In the genomic region with DNA sequence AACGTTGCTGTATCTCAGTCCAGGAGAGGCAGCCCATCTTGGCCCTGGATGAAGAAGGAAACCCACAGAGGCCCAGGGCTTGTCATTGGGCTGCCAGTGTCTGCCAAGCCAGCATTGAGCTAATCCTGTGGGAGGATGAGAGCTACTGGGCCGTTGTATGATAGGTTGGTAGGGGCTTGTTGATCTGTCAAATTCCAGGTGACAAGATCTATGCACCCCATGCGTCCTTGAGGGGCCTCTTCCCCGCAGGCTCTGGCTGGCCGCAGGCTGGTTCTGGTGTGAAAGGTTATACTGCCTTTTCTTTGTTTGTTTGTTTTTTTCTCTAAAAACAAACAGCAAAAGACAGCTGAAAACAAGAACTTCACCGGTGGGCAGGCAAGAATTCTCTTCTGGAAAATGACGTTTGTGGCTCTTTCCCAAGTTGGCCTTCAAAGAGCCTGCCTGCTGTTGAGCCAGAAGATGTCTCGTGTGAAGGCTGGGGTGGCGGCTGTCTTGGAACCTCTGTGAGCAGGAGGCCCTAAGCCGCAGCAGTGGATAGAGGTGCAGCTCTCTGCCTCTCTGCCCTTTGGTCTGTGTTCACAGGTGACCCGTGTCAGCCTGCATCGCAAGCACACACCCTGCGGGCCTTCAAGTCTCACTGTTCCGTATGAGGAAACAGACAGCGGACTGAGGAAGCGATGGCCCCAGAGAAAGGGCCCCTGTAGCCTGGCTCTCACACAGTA, we compare ENCODE assay signal across 10 cellular contexts. TPM values are rescaled to one million over a fixed set of nuclear protein-coding genes. Genes with fewer than 3 reads are reported as not detected.
DNase-seq lines count a peak whose midpoint lies in the region; ATAC-seq and TF ChIP-seq lines count a peak whose summit lies in the region.
"Had no signal": no experiment of that assay in that cellular context is flagged by ENCODE, and none has a peak within 500 bp of the region (broad histone marks: within the 10 kb centered on the region; RNA-seq: fewer than 3 reads in every experiment).

No MANE protein-coding gene starts in this region.

- no peaks in the 10 kb centered on the region for H3K27me3 Mint-ChIP-seq in stimulated activated naive CD8-positive, alpha-beta T cell treated with anti-CD3 and anti-CD28 coated beads, Interleukin-15, Interleukin-2, amounts not matched to agents 100 ng/mL and 50 ng/mL, for 24 hours
- H3K27me3 Mint-ChIP-seq in nephron progenitor cell (ENCODE audit: low read depth, poor library complexity) = no peaks in the 10 kb centered on the region

- TF ChIP-seq CTCF in nephron progenitor cell (IDR thresholded peaks at IDR 0.05) = no peak

- no peak for ATAC-seq in stimulated activated naive CD8-positive, alpha-beta T cell treated with anti-CD3 and anti-CD28 coated beads, Interleukin-15, Interleukin-2, amounts not matched to agents 100 U/mL and 50 U/mL, for 24 hours
- ATAC-seq in aorta (ENCODE audit: low FRiP score) = no peak
- no peak for ATAC-seq in HG03097 (IDR thresholded peaks at IDR 0.05; ENCODE audit: low FRiP score, unreplicated experiment)
- no peak for ATAC-seq in GM21360 (IDR thresholded peaks at IDR 0.05; ENCODE audit: unreplicated experiment)

- H3K27me3 ChIP-seq in aorta (ENCODE audit: control insufficient read depth in 1 of 2, insufficient read depth in 2 of 2, low read length in 1 of 2) = no peaks in the 10 kb centered on the region

- WGBS in aorta, 2 donors = 57 to 61% methylated on average over 16 of the region's 16 CpGs

- H3K4me3 ChIP-seq in aorta (ENCODE audit: low read length in 2 of 2) = no peak overlapping the region

- no peaks in the 10 kb centered on the region for H3K9me3 Mint-ChIP-seq in stimulated activated naive CD8-positive, alpha-beta T cell treated with anti-CD3 and anti-CD28 coated beads, Interleukin-15, Interleukin-2, amounts not matched to agents 100 ng/mL and 50 ng/mL, for 24 hours
- no peaks in the 10 kb centered on the region for H3K9me3 Mint-ChIP-seq in nephron progenitor cell

- H3K27ac ChIP-seq in aorta (ENCODE audit: low read depth in 1 of 2, low read length in 2 of 2) = peak overlapping the region; percentile 68 to 88
- H3K27ac ChIP-seq: C4-2B had no signal

- H3K9me3 ChIP-seq in aorta (ENCODE audit: control insufficient read depth, low read length) = no peaks in the 10 kb centered on the region

- intact Hi-C loops in aorta (cut with DNase I) = loop anchor here in 1 of 2 donors (2.0 kb wide), 1 partner anchor 73 kb away; no protein-coding TSS in a partner anchor

- no peak for DNase-seq in stimulated activated naive CD8-positive, alpha-beta T cell treated with anti-CD3 and anti-CD28 coated beads, Interleukin-15, Interleukin-2, amounts not matched to agents 100 U/mL and 50 U/mL, for 24 hours
- peak; percentile 45 for DNase-seq in fibroblast of peridontal ligament (ENCODE audit: extremely low read depth)
- DNase-seq in nephron progenitor cell = no peak
- DNase-seq in aorta = peak in 1 of 2 donors; percentile 63
- DNase-seq in islet precursor cell = no peak

- peak overlapping the region; percentile 41 for H3K27ac Mint-ChIP-seq in stimulated activated naive CD8-positive, alpha-beta T cell treated with anti-CD3 and anti-CD28 coated beads, Interleukin-15, Interleukin-2, amounts not matched to agents 100 ng/mL and 50 ng/mL, for 24 hours
- H3K27ac Mint-ChIP-seq in nephron progenitor cell = peak overlapping the region; percentile 97

- peaks cover 0 to 7% of the 10 kb centered on the region in 2 donors for H3K36me3 ChIP-seq in aorta (ENCODE audit: control insufficient read depth in 1 of 2, insufficient read depth in 2 of 2, low read length in 1 of 2)

- H3K4me3 Mint-ChIP-seq in stimulated activated naive CD8-positive, alpha-beta T cell treated with anti-CD3 and anti-CD28 coated beads, Interleukin-15, Interleukin-2, amounts not matched to agents 100 ng/mL and 50 ng/mL, for 24 hours = no peak overlapping the region
- peak overlapping the region; percentile 36 for H3K4me3 Mint-ChIP-seq in nephron progenitor cell

- H3K4me1 Mint-ChIP-seq in stimulated activated naive CD8-positive, alpha-beta T cell treated with anti-CD3 and anti-CD28 coated beads, Interleukin-15, Interleukin-2, amounts not matched to agents 100 ng/mL and 50 ng/mL, for 24 hours (ENCODE audit: low read depth) = peaks cover 14% of the 10 kb centered on the region
- H3K4me1 Mint-ChIP-seq in nephron progenitor cell = peaks cover 48% of the 10 kb centered on the region

- H3K4me1 ChIP-seq in aorta (ENCODE audit: control insufficient read depth in 1 of 2, insufficient read depth in 2 of 2, low read length in 2 of 2) = no peaks in the 10 kb centered on the region

- H3K36me3 Mint-ChIP-seq in stimulated activated naive CD8-positive, alpha-beta T cell treated with anti-CD3 and anti-CD28 coated beads, Interleukin-15, Interleukin-2, amounts not matched to agents 100 ng/mL and 50 ng/mL, for 24 hours (ENCODE audit: low read depth) = peaks cover 30% of the 10 kb centered on the region
- peaks cover 43% of the 10 kb centered on the region for H3K36me3 Mint-ChIP-seq in nephron progenitor cell (ENCODE audit: low read depth)

RNA-seq across cellular contexts. Expression of a gene that starts 23.3 kb away (rescaled TPM):
- total RNA-seq in aorta = under 1 TPM in 1 of 2 donors, not detected in 1; 0.55 TPM
- polyA plus RNA-seq in aorta = 1 to 10 TPM in 1 of 2 donors, under 1 TPM in 1; 0.25 to 1.3 TPM
- total RNA-seq: epithelial cell of proximal tubule had no signal

RNA-seq across cellular contexts. Expression of a gene that starts 40.2 kb away (rescaled TPM):
- total RNA-seq in aorta = 10 to 100 TPM; 17.6 to 24.4 TPM
- 10 to 100 TPM; 25.7 to 47.0 TPM for polyA plus RNA-seq in aorta

RNA-seq across cellular contexts. Expression of a gene that starts 55.4 kb away (rescaled TPM):
- 1 to 10 TPM; 1.2 to 3.1 TPM for total RNA-seq in aorta
- polyA plus RNA-seq in aorta = 1 to 10 TPM; 4.1 to 4.8 TPM
